8 cellular contexts compared by ENCODE assay signal in the genomic region with DNA sequence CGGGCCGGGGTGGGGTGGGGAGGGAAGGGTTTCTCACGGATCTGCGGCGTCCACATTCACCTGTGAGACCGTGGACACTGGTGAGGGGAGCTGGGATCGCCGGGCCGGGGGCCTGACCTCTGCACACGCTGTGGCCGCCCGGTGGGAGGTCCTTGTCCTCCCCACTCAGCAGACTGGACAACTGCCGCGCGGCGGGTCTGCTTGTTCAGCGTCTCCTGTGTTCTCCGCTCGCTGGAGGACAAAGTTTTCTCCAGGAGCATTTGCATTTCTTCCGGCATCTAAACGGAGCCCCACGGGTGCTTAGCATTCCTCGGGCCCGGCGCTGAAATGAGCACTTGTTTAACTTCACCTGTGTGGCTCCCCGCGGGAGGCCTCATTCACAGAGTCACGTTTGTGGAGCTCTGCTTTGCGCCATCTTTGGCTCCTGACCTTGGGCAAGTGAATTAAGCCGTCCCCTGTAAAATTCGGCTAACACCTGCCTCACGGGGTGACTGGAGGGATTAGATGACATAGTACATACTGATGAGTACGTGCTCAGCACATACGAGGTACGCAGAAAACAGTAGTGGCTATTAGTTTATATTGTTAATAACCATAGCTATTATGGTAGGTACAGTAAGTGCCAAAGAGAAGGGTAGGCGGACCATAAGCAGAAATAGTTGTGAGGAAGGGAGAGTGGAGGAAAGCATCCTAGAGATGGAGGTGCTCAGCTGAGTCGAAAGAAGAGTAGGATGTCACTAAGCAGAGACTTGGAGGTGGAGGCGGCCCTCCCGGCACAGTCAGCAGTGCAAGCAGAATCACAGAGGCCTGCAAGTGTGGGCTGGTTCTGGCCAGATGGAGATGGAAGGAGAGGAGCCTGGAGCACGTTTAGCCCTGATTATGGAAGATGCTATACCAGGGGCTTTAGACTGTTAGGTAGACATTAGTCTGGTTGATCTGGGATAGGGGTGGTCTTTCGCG. TPM values are rescaled to one million over a fixed set of nuclear protein-coding genes. Genes with fewer than 3 reads are reported as not detected.
A peak's percentile ranks its signal among the peaks of the same experiment; 100 is the strongest.
DNase-seq lines count a peak whose midpoint lies in the region; ATAC-seq and TF ChIP-seq lines count a peak whose summit lies in the region.

No MANE protein-coding gene starts in this region.

- TF ChIP-seq CTCF in activated B cell treated with CpG ODN at 0.5 μM for 24 hours (IDR thresholded peaks at IDR 0.05) (no peak), fibroblast of mammary gland (conservative IDR thresholded peaks at IDR 0.05; ENCODE audit: control insufficient read depth, insufficient read depth, low read depth, low read length) (no peak)

- H2AFZ ChIP-seq in neuronal stem cell (ENCODE audit: low read length): peak overlapping the region; percentile 98

- H3K36me3 Mint-ChIP-seq in activated B cell treated with CpG ODN at 0.5 μM for 24 hours (ENCODE audit: low read depth): peaks cover 46% of the 10 kb centered on the region

- H2BK5ac ChIP-seq in neuronal stem cell (ENCODE audit: low read length): peak overlapping the region; percentile 54

- peaks cover 3% of the 10 kb centered on the region for H3K79me1 ChIP-seq in neuronal stem cell (ENCODE audit: low read depth, low read length)

- peak overlapping the region; percentile 83 for H3K4me3 ChIP-seq in fibroblast of mammary gland (ENCODE audit: control insufficient read depth, low read depth, low read length)
- H3K4me3 ChIP-seq in neuronal stem cell (ENCODE audit: low read length in 2 of 2): peak overlapping the region; percentile 98 to 100

- peak overlapping the region; percentile 40 for H3K14ac ChIP-seq in neuronal stem cell (ENCODE audit: low read length)

- intact Hi-C loops in activated B cell treated with CpG ODN at 0.5 μM for 24 hours (cut with micrococcal nuclease): loop anchor here (5.0 to 10.0 kb wide), 2 partner anchors 84 to 302 kb away; a partner anchor contains a TSS

- peak overlapping the region; percentile 72 for H2BK15ac ChIP-seq in neuronal stem cell (ENCODE audit: low read length)

- H3K23ac ChIP-seq in neuronal stem cell (ENCODE audit: low read depth, low read length, poor library complexity): peak overlapping the region; percentile 96

- H3K27ac ChIP-seq in neuronal stem cell (replicated peaks; ENCODE audit: low read length): no peak overlapping the region

- CTCF ChIA-PET in activated B cell treated with CpG ODN at 0.5 μM for 24 hours (lab: Charles Lee): interaction anchor here (1.1 kb wide), 1 partner anchor 32 kb away, joined by 3 read pairs; no protein-coding TSS in a partner anchor

- H3K27me3 Mint-ChIP-seq in activated B cell treated with CpG ODN at 0.5 μM for 24 hours: no peaks in the 10 kb centered on the region

- peak overlapping the region; percentile 93 for H3K4me3 Mint-ChIP-seq in activated B cell treated with CpG ODN at 0.5 μM for 24 hours

- no peak overlapping the region for H2BK120ac ChIP-seq in neuronal stem cell (ENCODE audit: low read depth, low read length)

- DNase-seq in COLO668 (lab: John Stamatoyannopoulos, UW; ENCODE audit: unreplicated experiment) (peak; percentile 60), activated B cell treated with CpG ODN at 0.5 μM for 24 hours (no peak), fibroblast of mammary gland (ENCODE audit: low read depth) (no peak), neuronal stem cell (ENCODE audit: low spot score) (peak; percentile 4), NCI-H446 (lab: John Stamatoyannopoulos, UW) (no peak), NCI-H1436 (lab: John Stamatoyannopoulos, UW) (no peak)
- DNase-seq in central memory CD4-positive, alpha-beta T cell: no peak

- H3K9me3 Mint-ChIP-seq in activated B cell treated with CpG ODN at 0.5 μM for 24 hours: no peaks in the 10 kb centered on the region

- no peaks in the 10 kb centered on the region for H3K9me3 ChIP-seq in neuronal stem cell (replicated peaks in 1 of 2; ENCODE audit: control insufficient read depth in 2 of 2, insufficient read depth in 1 of 2, low read depth in 1 of 2, low read length in 2 of 2)

- H3K9ac ChIP-seq in neuronal stem cell (ENCODE audit: low read depth, low read length, poor library complexity): peak overlapping the region; percentile 99

- H3K4me1 ChIP-seq in neuronal stem cell (ENCODE audit: control insufficient read depth in 2 of 2, insufficient read depth in 1 of 2, low read depth in 1 of 2, low read length in 2 of 2): peaks cover 5 to 6% of the 10 kb centered on the region in 2 donors

- H4K8ac ChIP-seq in neuronal stem cell (ENCODE audit: low read depth, low read length): no peak overlapping the region

- H3K4ac ChIP-seq in neuronal stem cell (ENCODE audit: low read length): no peak overlapping the region

- peaks cover 24 to 61% of the 10 kb centered on the region in 2 donors for H3K36me3 ChIP-seq in neuronal stem cell (replicated peaks in 1 of 2; ENCODE audit: control insufficient read depth in 2 of 2, insufficient read depth in 2 of 2, low read length in 2 of 2)

- no peak overlapping the region for H4K91ac ChIP-seq in neuronal stem cell (ENCODE audit: low read depth, low read length, poor library complexity)

- H2AK5ac ChIP-seq in neuronal stem cell (ENCODE audit: low read depth, low read length): peak overlapping the region; percentile 78

- no peak overlapping the region for H2BK12ac ChIP-seq in neuronal stem cell (ENCODE audit: low read length)

- H3K4me1 Mint-ChIP-seq in activated B cell treated with CpG ODN at 0.5 μM for 24 hours: peaks cover 26% of the 10 kb centered on the region

- ATAC-seq in HG02642 (IDR thresholded peaks at IDR 0.05; ENCODE audit: poor library complexity, unreplicated experiment): peak; percentile 5
- ATAC-seq in activated B cell treated with CpG ODN at 0.5 μM for 24 hours (ENCODE audit: low read depth): peak; percentile 9

- peak overlapping the region; percentile 79 for H3K27ac Mint-ChIP-seq in activated B cell treated with CpG ODN at 0.5 μM for 24 hours

- POLR2A ChIA-PET in activated B cell treated with CpG ODN at 0.5 μM for 24 hours (lab: Charles Lee): interaction anchor here (0.7 to 1.7 kb wide), 14 partner anchors 37 to 426 kb away, joined by 3 to 5 read pairs (median 3); a partner anchor contains a TSS

- H3K18ac ChIP-seq in neuronal stem cell (ENCODE audit: low read length): peak overlapping the region; percentile 42

- WGBS in neuronal stem cell (ENCODE audit: extremely low coverage in 2 of 2, insufficient read length in 2 of 2, insufficient replicate concordance in 1 of 2), 2 donors: no CpG with 5 or more reads among the region's 42 CpGs

- H3K4me2 ChIP-seq in neuronal stem cell (ENCODE audit: insufficient read depth, low read length, poor library complexity, severe bottlenecking): peak overlapping the region; percentile 81

- no peaks in the 10 kb centered on the region for H3K27me3 ChIP-seq in neuronal stem cell (ENCODE audit: control insufficient read depth in 3 of 3, insufficient read depth in 3 of 3, low read depth in 1 of 3, low read length in 3 of 3)

RNA-seq across cellular contexts. Expression of a gene that starts 0.9 kb away (rescaled TPM):
- total RNA-seq in activated B cell treated with CpG ODN at 0.5 μM for 24 hours: 52.2 and 60.0 TPM in 2 replicates
- 30.9 TPM for polyA plus RNA-seq in neuronal stem cell (2013, experiment 1 of 2)
- 33.3 TPM for polyA plus RNA-seq in neuronal stem cell (2013, experiment 2 of 2)

RNA-seq across cellular contexts. Expression of a gene that starts 39.7 kb away (rescaled TPM):
- 0.34 and 0.95 TPM in 2 replicates for total RNA-seq in activated B cell treated with CpG ODN at 0.5 μM for 24 hours
- 50.8 TPM for polyA plus RNA-seq in neuronal stem cell (2013, experiment 1 of 2)
- polyA plus RNA-seq in neuronal stem cell (2013, experiment 2 of 2): 52.2 TPM

Comparison
In these comparisons a context has a peak if more than half of its experiments do, and no peak if none do; other contexts are left out.
1. DNase-seq: peak in COLO668 (single experiment) and neuronal stem cell (single experiment); none in activated B cell treated with CpG ODN at 0.5 μM for 24 hours (single experiment), fibroblast of mammary gland (single experiment), central memory CD4-positive, alpha-beta T cell (single experiment), NCI-H446 (0 of 2) and NCI-H1436 (single experiment).